8 cellular contexts compared by ENCODE assay signal in genomic region chr10:73781548-73781878, GRCh38. TPM values are rescaled to one million over a fixed set of nuclear protein-coding genes. Genes with fewer than 3 reads are reported as not detected.
A peak's percentile ranks its signal among the peaks of the same experiment; 100 is the strongest.
DNase-seq lines count a peak whose midpoint lies in the region; ATAC-seq and TF ChIP-seq lines count a peak whose summit lies in the region.

No MANE protein-coding gene starts in this region.

- H3K9me3 ChIP-seq in lung (ENCODE audit: control insufficient read depth in 2 of 2, insufficient read depth in 1 of 2, low read length in 1 of 2) (no peaks in the 10 kb centered on the region), upper lobe of right lung (no peaks in the 10 kb centered on the region)

- intact Hi-C loops in activated naive CD4-positive, alpha-beta T cell treated with anti-CD3 and anti-CD28 coated beads for 36 hours (cut with micrococcal nuclease): no loop called here
- intact Hi-C loops in upper lobe of right lung (cut with DNase I): no loop called here

- H3K27me3 ChIP-seq in lung (ENCODE audit: control insufficient read depth, insufficient read depth) (no peaks in the 10 kb centered on the region), upper lobe of right lung (no peaks in the 10 kb centered on the region)

- H3K36me3 ChIP-seq in lung (ENCODE audit: control insufficient read depth in 2 of 2, insufficient read depth in 2 of 2, low read length in 2 of 2) (peaks cover 0 to 6% of the 10 kb centered on the region in 2 donors), upper lobe of right lung (peaks cover 27% of the 10 kb centered on the region)

- peak overlapping the region; percentile 75 for H3K27ac ChIP-seq in angular gyrus (ENCODE audit: low read depth, low read length)
- H3K27ac ChIP-seq in lung (ENCODE audit: low read depth in 1 of 2, low read length in 1 of 2): peak overlapping the region; percentile 80 to 81
- H3K27ac ChIP-seq in upper lobe of right lung: peak overlapping the region; percentile 91

- peak overlapping the region; percentile 65 for H3K4me3 ChIP-seq in lung
- peak overlapping the region; percentile 91 for H3K4me3 ChIP-seq in upper lobe of right lung

- H3K4me3 Mint-ChIP-seq in activated naive CD4-positive, alpha-beta T cell treated with anti-CD3 and anti-CD28 coated beads for 36 hours: peak overlapping the region; percentile 98

- H3K4me1 Mint-ChIP-seq in activated naive CD4-positive, alpha-beta T cell treated with anti-CD3 and anti-CD28 coated beads for 36 hours (ENCODE audit: low read depth): peaks cover 51% of the 10 kb centered on the region

- DNase-seq in activated naive CD4-positive, alpha-beta T cell treated with anti-CD3 and anti-CD28 coated beads for 36 hours: no peak
- DNase-seq in activated naive CD4-positive, alpha-beta T cell treated with anti-CD3 and anti-CD28 coated beads, Interleukin-2, amount 50 U/mL, for 16 hours: no peak
- DNase-seq in lung (ENCODE audit: low spot score) (no peak), upper lobe of right lung (no peak), SW 1271 (lab: John Stamatoyannopoulos, UW) (no peak), OCI-M1 (lab: John Stamatoyannopoulos, UW) (no peak)

- WGBS in lung, 2 donors: 0 to 1% methylated on average over 14 of the region's 14 CpGs

- H3K9me3 Mint-ChIP-seq in activated naive CD4-positive, alpha-beta T cell treated with anti-CD3 and anti-CD28 coated beads for 36 hours: no peaks in the 10 kb centered on the region

- TF ChIP-seq CTCF in lung (IDR thresholded peaks at IDR 0.05; ENCODE audit: control extremely low read depth, extremely low read depth): no peak
- TF ChIP-seq CTCF in upper lobe of right lung (IDR thresholded peaks at IDR 0.05): no peak

- H3K4me1 ChIP-seq in lung (ENCODE audit: control insufficient read depth in 2 of 2, insufficient read depth in 2 of 2, low read length in 2 of 2) (peaks cover 3 to 5% of the 10 kb centered on the region in 2 donors), upper lobe of right lung (peaks cover 32% of the 10 kb centered on the region)

- peaks cover 12% of the 10 kb centered on the region for H3K36me3 Mint-ChIP-seq in activated naive CD4-positive, alpha-beta T cell treated with anti-CD3 and anti-CD28 coated beads for 36 hours (ENCODE audit: low read depth)

- no peaks in the 10 kb centered on the region for H3K27me3 Mint-ChIP-seq in activated naive CD4-positive, alpha-beta T cell treated with anti-CD3 and anti-CD28 coated beads for 36 hours (ENCODE audit: low read depth)

- TF ChIP-seq POLR2A in GM18505 (IDR thresholded peaks at IDR 0.05; ENCODE audit: borderline replicate concordance, extremely low read depth, insufficient read depth, insufficient read length): no peak

- no peak for ATAC-seq in lung (ENCODE audit: insufficient read depth, low FRiP score)
- peak; percentile 6 for ATAC-seq in upper lobe of right lung
- no peak for ATAC-seq in GM18505 (IDR thresholded peaks at IDR 0.05; ENCODE audit: unreplicated experiment)

- H3K27ac Mint-ChIP-seq in activated naive CD4-positive, alpha-beta T cell treated with anti-CD3 and anti-CD28 coated beads for 36 hours: peak overlapping the region; percentile 98

- CTCF ChIA-PET in activated naive CD4-positive, alpha-beta T cell treated with anti-CD3 and anti-CD28 coated beads for 36 hours (lab: Charles Lee): interaction anchor here (0.7 to 4.2 kb wide), 5 partner anchors 9 to 147 kb away, joined by 4 to 17 read pairs (median 4); a partner anchor contains a TSS

RNA-seq across cellular contexts. Expression of gene CHCHD1, which starts 0.3 kb away (rescaled TPM):
- total RNA-seq in activated naive CD4-positive, alpha-beta T cell treated with anti-CD3 and anti-CD28 coated beads for 36 hours: 10 to 100 TPM; 27.4 to 28.8 TPM
- total RNA-seq in lung: 10 to 100 TPM; 18.7 to 22.5 TPM
- 10 to 100 TPM; 53.2 to 88.3 TPM for polyA plus RNA-seq in lung
- 19.4 TPM for total RNA-seq in upper lobe of right lung

RNA-seq across cellular contexts. Expression of gene ZSWIM8, which starts 3.9 kb away (rescaled TPM):
- total RNA-seq in activated naive CD4-positive, alpha-beta T cell treated with anti-CD3 and anti-CD28 coated beads for 36 hours: 10 to 100 TPM; 25.8 to 26.7 TPM
- total RNA-seq in lung (100 to 1,000 TPM in 1 of 2 donors, 10 to 100 TPM in 1; 78.0 to 108 TPM), upper lobe of right lung (117 TPM)
- 100 to 1,000 TPM in 1 of 2 donors, 10 to 100 TPM in 1; 70.3 to 113 TPM for polyA plus RNA-seq in lung

RNA-seq across cellular contexts. Expression of gene NDST2, which starts 29.9 kb away (rescaled TPM):
- 100 to 1,000 TPM; 102 to 127 TPM for total RNA-seq in activated naive CD4-positive, alpha-beta T cell treated with anti-CD3 and anti-CD28 coated beads for 36 hours
- 10 to 100 TPM; 30.8 to 38.7 TPM for total RNA-seq in lung
- polyA plus RNA-seq in lung: 10 to 100 TPM; 10.9 to 35.3 TPM
- 35.0 TPM for total RNA-seq in upper lobe of right lung

RNA-seq across cellular contexts. Expression of gene SEC24C, which starts 37.3 kb away (rescaled TPM):
- 10 to 100 TPM; 67.0 to 68.1 TPM for total RNA-seq in activated naive CD4-positive, alpha-beta T cell treated with anti-CD3 and anti-CD28 coated beads for 36 hours
- total RNA-seq in lung (10 to 100 TPM; 67.3 to 77.4 TPM), upper lobe of right lung (71.0 TPM)
- polyA plus RNA-seq in lung: 10 to 100 TPM; 42.3 to 47.6 TPM
